In genomic region chr1:209875510-209875909, GRCh38 we compare ENCODE assay signal across 8 cellular contexts. TPM values are rescaled to one million over a fixed set of nuclear protein-coding genes. Genes with fewer than 3 reads are reported as not detected.
DNase-seq lines count a peak whose midpoint lies in the region; ATAC-seq and TF ChIP-seq lines count a peak whose summit lies in the region.

No MANE protein-coding gene starts in this region.

- no peaks in the 10 kb centered on the region for H3K79me1 ChIP-seq in neuronal stem cell (ENCODE audit: low read depth, low read length)

- H4K91ac ChIP-seq in neuronal stem cell (ENCODE audit: low read depth, low read length, poor library complexity), result no peak overlapping the region

- H3K27ac Mint-ChIP-seq in chondrocyte (ENCODE audit: unreplicated experiment), result peak overlapping the region; percentile 78

- no peak overlapping the region for H2BK15ac ChIP-seq in neuronal stem cell (ENCODE audit: low read length)

- no peak for ATAC-seq in HG02884 (IDR thresholded peaks at IDR 0.05; ENCODE audit: unreplicated experiment)

- H2BK5ac ChIP-seq in neuronal stem cell (ENCODE audit: low read length), result no peak overlapping the region

- peaks cover 0 to 8% (median 0%) of the 10 kb centered on the region in 3 experiments for H3K27me3 ChIP-seq in neuronal stem cell (ENCODE audit: control insufficient read depth in 3 of 3, insufficient read depth in 3 of 3, low read depth in 1 of 3, low read length in 3 of 3)

- H3K4me3 Mint-ChIP-seq in chondrocyte (ENCODE audit: unreplicated experiment), result no peak overlapping the region

- peak; percentile 77 for TF ChIP-seq CTCF in chondrocyte (IDR thresholded peaks at IDR 0.05)

- H2BK120ac ChIP-seq in neuronal stem cell (ENCODE audit: low read depth, low read length), result no peak overlapping the region

- H3K4ac ChIP-seq in neuronal stem cell (ENCODE audit: low read length), result no peak overlapping the region

- no peak overlapping the region for H3K9ac ChIP-seq in neuronal stem cell (ENCODE audit: low read depth, low read length, poor library complexity)

- H3K4me1 ChIP-seq in neuronal stem cell (ENCODE audit: control insufficient read depth in 2 of 2, insufficient read depth in 1 of 2, low read depth in 1 of 2, low read length in 2 of 2), result no peaks in the 10 kb centered on the region

- no peak overlapping the region for H3K27ac ChIP-seq in neuronal stem cell (replicated peaks; ENCODE audit: low read length)

- H3K36me3 ChIP-seq in neuronal stem cell (replicated peaks in 1 of 2; ENCODE audit: control insufficient read depth in 2 of 2, insufficient read depth in 2 of 2, low read length in 2 of 2), result no peaks in the 10 kb centered on the region

- no peak overlapping the region for H2BK12ac ChIP-seq in neuronal stem cell (ENCODE audit: low read length)

- H3K14ac ChIP-seq in neuronal stem cell (ENCODE audit: low read length), result no peak overlapping the region

- DNase-seq in Daoy (ENCODE audit: low read depth), result peak; percentile 83
- DNase-seq in NCI-H2171 (lab: John Stamatoyannopoulos, UW), result peak; percentile 35
- no peak for DNase-seq in chondrocyte (ENCODE audit: low spot score)
- DNase-seq in neuronal stem cell (ENCODE audit: low spot score), result peak; percentile 24
- no peak for DNase-seq in activated naive CD4-positive, alpha-beta T cell treated with Interleukin-2 at 50 U/mL for 16 hours
- DNase-seq in activated effector memory CD4-positive, alpha-beta T cell treated with Interleukin-2 at 50 U/mL for 16 hours, result no peak
- DNase-seq in central memory CD4-positive, alpha-beta T cell, result no peak

- no peaks in the 10 kb centered on the region for H3K9me3 Mint-ChIP-seq in chondrocyte (ENCODE audit: low read depth)

- H3K4me3 ChIP-seq in neuronal stem cell (ENCODE audit: low read length in 2 of 2), result no peak overlapping the region

- no peak overlapping the region for H4K8ac ChIP-seq in neuronal stem cell (ENCODE audit: low read depth, low read length)

- peaks cover 42% of the 10 kb centered on the region for H3K4me1 Mint-ChIP-seq in chondrocyte (ENCODE audit: low read depth)

- H3K36me3 Mint-ChIP-seq in chondrocyte (ENCODE audit: low read depth), result no peaks in the 10 kb centered on the region

- no peak overlapping the region for H3K4me2 ChIP-seq in neuronal stem cell (ENCODE audit: insufficient read depth, low read length, poor library complexity, severe bottlenecking)

- H3K18ac ChIP-seq in neuronal stem cell (ENCODE audit: low read length), result no peak overlapping the region

- no peak overlapping the region for H2AK5ac ChIP-seq in neuronal stem cell (ENCODE audit: low read depth, low read length)

- no CpG with 5 or more reads among the region's 7 CpGs for WGBS in neuronal stem cell (ENCODE audit: extremely low coverage in 2 of 2, insufficient read length in 2 of 2, insufficient replicate concordance in 1 of 2), 2 donors

- peak overlapping the region; percentile 60 for H2AFZ ChIP-seq in neuronal stem cell (ENCODE audit: low read length)

- H3K9me3 ChIP-seq in neuronal stem cell (replicated peaks in 1 of 2; ENCODE audit: control insufficient read depth in 2 of 2, insufficient read depth in 1 of 2, low read depth in 1 of 2, low read length in 2 of 2), result no peaks in the 10 kb centered on the region

- H3K23ac ChIP-seq in neuronal stem cell (ENCODE audit: low read depth, low read length, poor library complexity), result no peak overlapping the region

- H3K27me3 Mint-ChIP-seq in chondrocyte (ENCODE audit: low read depth), result no peaks in the 10 kb centered on the region

RNA-seq across cellular contexts. Expression of gene UTP25, which starts 47.7 kb away (rescaled TPM):
- total RNA-seq in Daoy (2014; rRNA removed; shearing (Covaris generic)), result 14.0 and 15.3 TPM in 2 replicates
- 5.5 to 7.4 TPM (median 6.4 TPM) in 3 replicates for total RNA-seq in chondrocyte
- polyA plus RNA-seq in neuronal stem cell (2013, experiment 1 of 2), result 2.7 TPM
- 2.8 TPM for polyA plus RNA-seq in neuronal stem cell (2013, experiment 2 of 2)

Comparison
In these comparisons a context has a peak if more than half of its experiments do, and no peak if none do; other contexts are left out.
1. DNase-seq: peak in Daoy (single experiment), NCI-H2171 (single experiment) and neuronal stem cell (single experiment); none in chondrocyte (single experiment), activated naive CD4-positive, alpha-beta T cell treated with Interleukin-2 at 50 U/mL for 16 hours (single experiment), activated effector memory CD4-positive, alpha-beta T cell treated with Interleukin-2 at 50 U/mL for 16 hours (single experiment) and central memory CD4-positive, alpha-beta T cell (single experiment).